15 cellular contexts compared by ENCODE assay signal in genomic region chr6:113457156-113457555, GRCh38.
A peak's percentile ranks its signal among the peaks of the same experiment; 100 is the strongest.
DNase-seq lines count a peak whose midpoint lies in the region; ATAC-seq, FAIRE-seq and TF ChIP-seq lines count a peak whose summit lies in the region.
"Had no signal": no experiment of that assay in that cellular context is flagged by ENCODE, and none has a peak within 500 bp of the region (broad histone marks: within the 10 kb centered on the region; RNA-seq: fewer than 3 reads in every experiment).

No MANE protein-coding gene starts in this region.

- H3K36me3 ChIP-seq in osteoblast (ENCODE audit: insufficient read depth, low read length): no peaks in the 10 kb centered on the region
- H3K36me3 ChIP-seq: BLaER1 treated with 17β-estradiol and CSF1 and Interleukin-3, amounts not matched to agents 10 nM and 100 nM; neutrophil; thoracic aorta had no signal

- H3K27ac ChIP-seq in osteoblast (ENCODE audit: low read depth, low read length): peak overlapping the region; percentile 82
- H3K27ac ChIP-seq: BLaER1 treated with 17β-estradiol and CSF1 and Interleukin-3, amounts not matched to agents 10 nM and 100 nM; neutrophil; thoracic aorta had no signal

- peak overlapping the region; percentile 33 for H2AFZ ChIP-seq in osteoblast (ENCODE audit: low read length)

- H3K79me2 ChIP-seq in osteoblast (ENCODE audit: insufficient read depth, low read length): no peaks in the 10 kb centered on the region

- peak overlapping the region; percentile 56 for H3K4me2 ChIP-seq in osteoblast (ENCODE audit: insufficient read depth, low read length)

- no peak for FAIRE-seq in RCC 7860 (lab: Jason Lieb, UNC)
- FAIRE-seq: TTC549 had no signal

- DNase-seq in AG10803 (ENCODE audit: low read depth) (peak; percentile 91), RCC 7860 (ENCODE audit: low spot score) (peak; percentile 60), fibroblast of peridontal ligament (ENCODE audit: extremely low read depth) (peak; percentile 98), osteoblast (ENCODE audit: insufficient read length, low spot score, missing footprints) (peak; percentile 81), SIG-M5 treated with dmso at 0.1 percent for 504 hours (lab: John Stamatoyannopoulos, UW; ENCODE audit: unreplicated experiment) (no peak), NK-92 (lab: John Stamatoyannopoulos, UW; ENCODE audit: unreplicated experiment) (no peak)
- DNase-seq: activated T-cell treated with anti-CD3 and anti-CD28 coated beads, Interleukin-2, amount 50 U/mL, for 1 hour; immature natural killer cell had no signal

- H3K27me3 ChIP-seq in osteoblast (ENCODE audit: insufficient read depth, low read length): no peaks in the 10 kb centered on the region
- H3K27me3 ChIP-seq: BLaER1 treated with 17β-estradiol and CSF1 and Interleukin-3, amounts not matched to agents 10 nM and 100 nM; neutrophil had no signal

- H3K4me3 ChIP-seq in AG10803 (ENCODE audit: low read length) (no peak overlapping the region), osteoblast (ENCODE audit: insufficient read depth, low read length) (no peak overlapping the region)
- H3K4me3 ChIP-seq: BLaER1 treated with 17β-estradiol and CSF1 and Interleukin-3, amounts not matched to agents 10 nM and 100 nM; thoracic aorta had no signal

- ATAC-seq in GM19328 (IDR thresholded peaks at IDR 0.05; ENCODE audit: unreplicated experiment) (no peak), HG02759 (IDR thresholded peaks at IDR 0.05; ENCODE audit: unreplicated experiment) (no peak)
- ATAC-seq: HCT116 had no signal

- H4K20me1 ChIP-seq in osteoblast (ENCODE audit: insufficient read depth, low read length): no peaks in the 10 kb centered on the region
- H4K20me1 ChIP-seq: BLaER1 treated with 17β-estradiol and CSF1 and Interleukin-3, amounts not matched to agents 10 nM and 100 nM had no signal

- no peak for TF ChIP-seq CTCF in AG10803 (conservative IDR thresholded peaks at IDR 0.05; ENCODE audit: low read length)
- no peak for TF ChIP-seq CTCF in osteoblast (IDR thresholded peaks at IDR 0.05; ENCODE audit: extremely low read depth, low read depth, low read length)

- peaks cover 25% of the 10 kb centered on the region for H3K4me1 ChIP-seq in osteoblast (ENCODE audit: insufficient read depth, low read length)

- no peaks in the 10 kb centered on the region for H3K9me3 ChIP-seq in osteoblast (ENCODE audit: low read depth, low read length)
- H3K9me3 ChIP-seq: BLaER1 treated with 17β-estradiol and CSF1 and Interleukin-3, amounts not matched to agents 10 nM and 100 nM; neutrophil; thoracic aorta had no signal

Comparison
In these comparisons a context has a peak if more than half of its experiments do, and no peak if none do; other contexts are left out.
1. DNase-seq: peak in AG10803 (single experiment), RCC 7860 (single experiment), fibroblast of peridontal ligament (single experiment) and osteoblast (single experiment); none in SIG-M5 treated with dmso at 0.1 percent for 504 hours (single experiment) and NK-92 (single experiment).